Comparison of ENCODE assay signal across 1 cellular context in genomic region chr10:48550977-48551376, GRCh38.
TF ChIP-seq lines count a peak whose summit lies in the region.

No MANE protein-coding gene starts in this region.

TF ChIP-seq in endothelial cell of umbilical vein, 7 proteins besides CTCF, POLR2A, EP300 and RAD21:
- TF ChIP-seq POLR2AphosphoS5 (IDR thresholded peaks at IDR 0.05; ENCODE audit: insufficient read depth, low read depth, low read length) (no peak), EZH2 (IDR thresholded peaks at IDR 0.05; ENCODE audit: borderline replicate concordance, low read depth, low read length, severe bottlenecking) (no peak), MAX (IDR thresholded peaks at IDR 0.05; ENCODE audit: insufficient read depth, insufficient read length) (no peak), JUN (IDR thresholded peaks at IDR 0.05; ENCODE audit: borderline replicate concordance, insufficient read depth, insufficient read length, low read depth) (no peak), MYC (IDR thresholded peaks at IDR 0.05; ENCODE audit: low read depth, low read length) (no peak), GATA2 (IDR thresholded peaks at IDR 0.05; ENCODE audit: insufficient read depth, insufficient read length, low read depth, low read length) (no peak), FOS (IDR thresholded peaks at IDR 0.05; ENCODE audit: borderline replicate concordance, insufficient read depth, low read length) (no peak)
